Comparison of ENCODE assay signal across 8 cellular contexts in genomic region chr3:62405117-62405516, GRCh38. TPM values are rescaled to one million over a fixed set of nuclear protein-coding genes. Genes with fewer than 3 reads are reported as not detected.
"Had no signal": no experiment of that assay in that cellular context is flagged by ENCODE, and none has a peak within 500 bp of the region (broad histone marks: within the 10 kb centered on the region; RNA-seq: fewer than 3 reads in every experiment).

No MANE protein-coding gene starts in this region.

- DNase-seq: H9, HCEC 1CT had no signal

- H3K27ac ChIP-seq: HL-60 had no signal

- H3K4me2 ChIP-seq: GM23338 had no signal

- H3K4me3 ChIP-seq: GM23338 had no signal

- ATAC-seq: HepG2 had no signal

RNA-seq across cellular contexts. Expression of gene FEZF2, which starts 31.8 kb away (rescaled TPM):
- total RNA-seq: GM23338, H1, HepG2, HT1080 had no signal
- polyA plus RNA-seq: GM23338, HepG2, IgD-negative memory B cell had no signal
